8 cellular contexts compared by ENCODE assay signal in genomic region chr1:82225407-82226197, GRCh38.
DNase-seq lines count a peak whose midpoint lies in the region; ATAC-seq and TF ChIP-seq lines count a peak whose summit lies in the region.

No MANE protein-coding gene starts in this region.

- H3K9me3 Mint-ChIP-seq in neural progenitor cell = peaks cover 2% of the 10 kb centered on the region
- no peaks in the 10 kb centered on the region for H3K9me3 Mint-ChIP-seq in activated T-cell treated with anti-CD3 and anti-CD28 coated beads, Interleukin-2, amount 50 U/mL, for 24 hours

- DNase-seq in HL-60 (ENCODE audit: low read depth in 1 of 2, low spot score in 1 of 2) = peak; percentile 31 to 32
- peak; percentile 10 for DNase-seq in amniotic stem cell (lab: John Stamatoyannopoulos, UW)
- DNase-seq in neural progenitor cell (ENCODE audit: low spot score) = no peak
- no peak for DNase-seq in germinal center (ENCODE audit: low spot score)
- no peak for DNase-seq in activated T-cell treated with anti-CD3 and anti-CD28 coated beads, Interleukin-2, amount 50 U/mL, for 24 hours
- no peak for DNase-seq in cerebellar cortex (ENCODE audit: low spot score)

- no peaks in the 10 kb centered on the region for H3K79me2 ChIP-seq in neural progenitor cell (ENCODE audit: low read depth)

- H3F3A ChIP-seq in neural progenitor cell (ENCODE audit: low read depth) = peaks cover 2% of the 10 kb centered on the region

- no peaks in the 10 kb centered on the region for H3K36me3 ChIP-seq in neural progenitor cell

- H3K4me1 Mint-ChIP-seq in neural progenitor cell = peaks cover 30% of the 10 kb centered on the region
- H3K4me1 Mint-ChIP-seq in activated T-cell treated with anti-CD3 and anti-CD28 coated beads, Interleukin-2, amount 50 U/mL, for 24 hours (ENCODE audit: low read depth) = no peaks in the 10 kb centered on the region

- H3K9ac ChIP-seq in neural progenitor cell = no peak overlapping the region

- H3K27ac ChIP-seq in HL-60 (replicated peaks) (0 out of 2 replicates have a peak overlapping the region, but pooled peaks have one; percentile 3), neural progenitor cell (no peak overlapping the region)

- no peaks in the 10 kb centered on the region for H3K27me3 Mint-ChIP-seq in neural progenitor cell (ENCODE audit: insufficient read depth, low read depth)
- no peaks in the 10 kb centered on the region for H3K27me3 Mint-ChIP-seq in activated T-cell treated with anti-CD3 and anti-CD28 coated beads, Interleukin-2, amount 50 U/mL, for 24 hours

- no peak overlapping the region for H3K4me2 ChIP-seq in neural progenitor cell

- no peaks in the 10 kb centered on the region for H3K9me3 ChIP-seq in neural progenitor cell (ENCODE audit: low read depth)

- peaks cover 27% of the 10 kb centered on the region for H3K4me1 ChIP-seq in neural progenitor cell

- H4K20me1 ChIP-seq in neural progenitor cell (ENCODE audit: low read depth) = no peaks in the 10 kb centered on the region

- H3K4me3 ChIP-seq in HL-60 (replicated peaks; ENCODE audit: insufficient read depth, low read length) (no peak overlapping the region), neural progenitor cell (no peak overlapping the region)

- H3K27ac Mint-ChIP-seq in neural progenitor cell = no peak overlapping the region
- H3K27ac Mint-ChIP-seq in activated T-cell treated with anti-CD3 and anti-CD28 coated beads, Interleukin-2, amount 50 U/mL, for 24 hours = no peak overlapping the region

- peak overlapping the region; percentile 19 for H2AFZ ChIP-seq in neural progenitor cell (replicated peaks)

- no peaks in the 10 kb centered on the region for H3K36me3 Mint-ChIP-seq in neural progenitor cell
- no peaks in the 10 kb centered on the region for H3K36me3 Mint-ChIP-seq in activated T-cell treated with anti-CD3 and anti-CD28 coated beads, Interleukin-2, amount 50 U/mL, for 24 hours (ENCODE audit: low read depth)

- H3K27me3 ChIP-seq in HL-60 (ENCODE audit: insufficient read depth, poor library complexity, severe bottlenecking) = no peaks in the 10 kb centered on the region
- H3K27me3 ChIP-seq in neural progenitor cell = no peaks in the 10 kb centered on the region

- ATAC-seq in GM18909 (IDR thresholded peaks at IDR 0.05; ENCODE audit: poor library complexity, unreplicated experiment) (peak; percentile 73), HG03045 (IDR thresholded peaks at IDR 0.05; ENCODE audit: unreplicated experiment) (no peak)

- no peak overlapping the region for H3K4me3 Mint-ChIP-seq in neural progenitor cell
- no peak overlapping the region for H3K4me3 Mint-ChIP-seq in activated T-cell treated with anti-CD3 and anti-CD28 coated beads, Interleukin-2, amount 50 U/mL, for 24 hours

- TF ChIP-seq CTCF in HL-60 (IDR thresholded peaks at IDR 0.05; ENCODE audit: insufficient read depth, low read length) (no peak), neural progenitor cell (IDR thresholded peaks at IDR 0.05) (no peak)

Comparison
In these comparisons a context has a peak if more than half of its experiments do, and no peak if none do; other contexts are left out.
1. DNase-seq: peak in HL-60 (2 of 2) and amniotic stem cell (single experiment); none in neural progenitor cell (single experiment), germinal center (single experiment), activated T-cell treated with anti-CD3 and anti-CD28 coated beads, Interleukin-2, amount 50 U/mL, for 24 hours (single experiment) and cerebellar cortex (single experiment).